Comparison of ENCODE assay signal across 29 cellular contexts in genomic region chr5:124842725-124843595, GRCh38.
DNase-seq lines count a peak whose midpoint lies in the region; ATAC-seq and TF ChIP-seq lines count a peak whose summit lies in the region.
"Had no signal": no experiment of that assay in that cellular context is flagged by ENCODE, and none has a peak within 500 bp of the region (broad histone marks: within the 10 kb centered on the region; RNA-seq: fewer than 3 reads in every experiment).

No MANE protein-coding gene starts in this region.

- H3K27me3 Mint-ChIP-seq in osteocyte (ENCODE audit: unreplicated experiment) (no peaks in the 10 kb centered on the region), Caco-2 (ENCODE audit: insufficient read depth, unreplicated experiment) (no peaks in the 10 kb centered on the region)
- no peaks in the 10 kb centered on the region for H3K27me3 Mint-ChIP-seq in activated CD8-positive, alpha-beta T cell treated with anti-CD3 and anti-CD28 coated beads, Interleukin-2, amount 10 ng/mL, durations not matched to agents 7 days and 5 days (ENCODE audit: low read depth)
- H3K27me3 Mint-ChIP-seq: activated CD4-positive, alpha-beta T cell treated with anti-CD3 and anti-CD28 coated beads, Interleukin-2, amount 10 ng/mL, durations not matched to agents 7 days and 5 days; effector memory CD8-positive, alpha-beta T cell; stimulated activated memory B cell treated with anti-CD40 and anti-IgM and Interleukin-4, amounts not matched to agents 10 μg/mL and 1 μg/mL and 100 μg/mL, for 72 hours had no signal

- no TSS peak for BruUV-seq in Caco-2 (replicated peaks; lab: Mats Ljungman, UMichigan)

- TF ChIP-seq CTCF in RWPE1 (conservative IDR thresholded peaks at IDR 0.05; ENCODE audit: low read depth) (no peak), coronary artery (IDR thresholded peaks at IDR 0.05) (no peak), right atrium auricular region (IDR thresholded peaks at IDR 0.05) (no peak), osteocyte (IDR thresholded peaks at IDR 0.05) (no peak), Caco-2 (IDR thresholded peaks at IDR 0.05; ENCODE audit: insufficient read depth in 1 of 2, low read depth in 1 of 2, low read length in 1 of 2, severe bottlenecking in 1 of 2, unreplicated experiment in 1 of 2) (no peak)

- ATAC-seq in activated CD8-positive, alpha-beta T cell treated with anti-CD3 and anti-CD28 coated beads, Interleukin-2, amount 10 ng/mL, durations not matched to agents 7 days and 5 days: no peak
- no peak for ATAC-seq in HG03196 (IDR thresholded peaks at IDR 0.05; ENCODE audit: unreplicated experiment)
- no peak for ATAC-seq in HG03159 (IDR thresholded peaks at IDR 0.05; ENCODE audit: unreplicated experiment)
- ATAC-seq: effector memory CD8-positive, alpha-beta T cell; naive thymus-derived CD8-positive, alpha-beta T cell; stimulated activated memory B cell treated with anti-CD40 and anti-IgM and Interleukin-4, amounts not matched to agents 10 μg/mL and 1 μg/mL and 100 μg/mL, for 72 hours had no signal

- no peak overlapping the region for H3K4me3 ChIP-seq in coronary artery
- H3K4me3 ChIP-seq in right atrium auricular region: no peak overlapping the region
- no peak overlapping the region for H3K4me3 ChIP-seq in Caco-2 (ENCODE audit: low read depth, low read length)
- H3K4me3 ChIP-seq: BLaER1 treated with 17β-estradiol and CSF1 and Interleukin-3, amounts not matched to agents 10 nM and 100 nM; sigmoid colon had no signal

- POLR2A ChIA-PET in RWPE1 (lab: Yijun Ruan, JAX; ENCODE audit: low non-redundant PET) (no interaction called here), Caco-2 (lab: Charles Lee) (no interaction called here)
- POLR2A ChIA-PET in activated CD8-positive, alpha-beta T cell treated with anti-CD3 and anti-CD28 coated beads, Interleukin-2, amount 10 ng/mL, durations not matched to agents 7 days and 5 days (lab: Charles Lee): interaction anchor here (0.6 kb wide), 1 partner anchor 34 kb away, joined by 3 read pairs; no protein-coding TSS in a partner anchor

- peaks cover 5% of the 10 kb centered on the region for H3K9me3 Mint-ChIP-seq in osteocyte (ENCODE audit: unreplicated experiment)
- H3K9me3 Mint-ChIP-seq in Caco-2 (ENCODE audit: unreplicated experiment): no peaks in the 10 kb centered on the region
- H3K9me3 Mint-ChIP-seq in activated CD8-positive, alpha-beta T cell treated with anti-CD3 and anti-CD28 coated beads, Interleukin-2, amount 10 ng/mL, durations not matched to agents 7 days and 5 days (ENCODE audit: insufficient read depth): no peaks in the 10 kb centered on the region
- H3K9me3 Mint-ChIP-seq: activated CD4-positive, alpha-beta T cell treated with anti-CD3 and anti-CD28 coated beads, Interleukin-2, amount 10 ng/mL, durations not matched to agents 7 days and 5 days; stimulated activated memory B cell treated with anti-CD40 and anti-IgM and Interleukin-4, amounts not matched to agents 10 μg/mL and 1 μg/mL and 100 μg/mL, for 72 hours had no signal

- CTCF ChIA-PET in RWPE1 (lab: Yijun Ruan, JAX) (interaction anchor here (0.6 kb wide), 1 partner anchor 229 kb away, joined by 3 read pairs; no protein-coding TSS in a partner anchor), Caco-2 (lab: Charles Lee) (no interaction called here)
- CTCF ChIA-PET in activated CD8-positive, alpha-beta T cell treated with anti-CD3 and anti-CD28 coated beads, Interleukin-2, amount 10 ng/mL, durations not matched to agents 7 days and 5 days (lab: Charles Lee): no interaction called here

- H3K4me1 Mint-ChIP-seq in osteocyte (ENCODE audit: unreplicated experiment) (peaks cover 43% of the 10 kb centered on the region), Caco-2 (ENCODE audit: low read depth, unreplicated experiment) (no peaks in the 10 kb centered on the region)
- H3K4me1 Mint-ChIP-seq in activated CD8-positive, alpha-beta T cell treated with anti-CD3 and anti-CD28 coated beads, Interleukin-2, amount 10 ng/mL, durations not matched to agents 7 days and 5 days (ENCODE audit: low read depth): no peaks in the 10 kb centered on the region
- H3K4me1 Mint-ChIP-seq: activated CD4-positive, alpha-beta T cell treated with anti-CD3 and anti-CD28 coated beads, Interleukin-2, amount 10 ng/mL, durations not matched to agents 7 days and 5 days; naive thymus-derived CD8-positive, alpha-beta T cell had no signal

- no peak for DNase-seq in RWPE1 (ENCODE audit: low spot score)
- peak; percentile 78 for DNase-seq in coronary artery (ENCODE audit: low spot score)
- peak; percentile 73 for DNase-seq in right atrium auricular region (ENCODE audit: low spot score)
- no peak for DNase-seq in osteocyte (ENCODE audit: extremely low spot score, unreplicated experiment)
- DNase-seq in Caco-2: no peak
- no peak for DNase-seq in activated CD8-positive, alpha-beta T cell treated with anti-CD3 and anti-CD28 coated beads, Interleukin-2, amount 10 ng/mL, durations not matched to agents 7 days and 5 days
- DNase-seq: activated CD4-positive, alpha-beta T cell treated with anti-CD3 and anti-CD28 coated beads, Interleukin-2, amount 10 ng/mL, durations not matched to agents 7 days and 5 days; activated naive CD4-positive, alpha-beta T cell treated with Interleukin-2 at 50 U/mL for 16 hours; amniotic stem cell; cortex of kidney; DMS53; effector memory CD8-positive, alpha-beta T cell; GDM1; HCEC 1CT; hippocampal formation; KBM-7; MM.1S; naive thymus-derived CD8-positive, alpha-beta T cell; NCI-H1436; NCI-H2081 treated with DMSO at 0.1 percent for 48 hours; NCI-H774; posterior cingulate gyrus; sigmoid colon; stimulated activated CD4-positive, alpha-beta T cell treated with anti-CD3 and anti-CD28 coated beads, Interleukin-4, amount 100 ng/mL, for 4 hours had no signal

- intact Hi-C loops in Caco-2 (cut with micrococcal nuclease; ENCODE audit: unreplicated experiment): no loop called here

- H3K27ac Mint-ChIP-seq in osteocyte (ENCODE audit: unreplicated experiment) (peak overlapping the region; percentile 79), Caco-2 (ENCODE audit: unreplicated experiment) (no peak overlapping the region)
- no peak overlapping the region for H3K27ac Mint-ChIP-seq in activated CD8-positive, alpha-beta T cell treated with anti-CD3 and anti-CD28 coated beads, Interleukin-2, amount 10 ng/mL, durations not matched to agents 7 days and 5 days
- H3K27ac Mint-ChIP-seq: activated CD4-positive, alpha-beta T cell treated with anti-CD3 and anti-CD28 coated beads, Interleukin-2, amount 10 ng/mL, durations not matched to agents 7 days and 5 days; effector memory CD8-positive, alpha-beta T cell; naive thymus-derived CD8-positive, alpha-beta T cell; stimulated activated memory B cell treated with anti-CD40 and anti-IgM and Interleukin-4, amounts not matched to agents 10 μg/mL and 1 μg/mL and 100 μg/mL, for 72 hours had no signal

- H3K27ac ChIP-seq in RWPE1: peak overlapping the region; percentile 42; the same call in 1 of the 2 replicates
- peak overlapping the region in 1 of 2 donors; percentile 77 for H3K27ac ChIP-seq in coronary artery
- H3K27ac ChIP-seq in right atrium auricular region: peak overlapping the region in 1 of 2 donors; percentile 42
- H3K27ac ChIP-seq: BLaER1 treated with 17β-estradiol and CSF1 and Interleukin-3, amounts not matched to agents 10 nM and 100 nM; sigmoid colon; VCaP had no signal

- H3K27me3 ChIP-seq in right atrium auricular region (no peaks in the 10 kb centered on the region), Caco-2 (replicated peaks; ENCODE audit: control insufficient read depth, insufficient read depth, low read length) (no peaks in the 10 kb centered on the region)
- H3K27me3 ChIP-seq: BLaER1 treated with 17β-estradiol and CSF1 and Interleukin-3, amounts not matched to agents 10 nM and 100 nM; sigmoid colon had no signal

- no peaks in the 10 kb centered on the region for H3K4me1 ChIP-seq in right atrium auricular region
- no peaks in the 10 kb centered on the region; the same call in 1 of the 2 replicates for H3K4me1 ChIP-seq in Caco-2
- H3K4me1 ChIP-seq: BLaER1 treated with 17β-estradiol and CSF1 and Interleukin-3, amounts not matched to agents 10 nM and 100 nM had no signal

- H3K36me3 ChIP-seq in right atrium auricular region (no peaks in the 10 kb centered on the region), Caco-2 (ENCODE audit: control insufficient read depth, insufficient read depth, low read length) (no peaks in the 10 kb centered on the region)
- H3K36me3 ChIP-seq: BLaER1 treated with 17β-estradiol and CSF1 and Interleukin-3, amounts not matched to agents 10 nM and 100 nM; sigmoid colon had no signal

- H3K4me3 Mint-ChIP-seq in osteocyte (ENCODE audit: unreplicated experiment): no peak overlapping the region
- no peak overlapping the region for H3K4me3 Mint-ChIP-seq in Caco-2 (ENCODE audit: unreplicated experiment)
- no peak overlapping the region for H3K4me3 Mint-ChIP-seq in activated CD8-positive, alpha-beta T cell treated with anti-CD3 and anti-CD28 coated beads, Interleukin-2, amount 10 ng/mL, durations not matched to agents 7 days and 5 days
- H3K4me3 Mint-ChIP-seq: activated CD4-positive, alpha-beta T cell treated with anti-CD3 and anti-CD28 coated beads, Interleukin-2, amount 10 ng/mL, durations not matched to agents 7 days and 5 days; effector memory CD8-positive, alpha-beta T cell; naive thymus-derived CD8-positive, alpha-beta T cell; stimulated activated memory B cell treated with anti-CD40 and anti-IgM and Interleukin-4, amounts not matched to agents 10 μg/mL and 1 μg/mL and 100 μg/mL, for 72 hours had no signal

- H3K9me3 ChIP-seq in right atrium auricular region (no peaks in the 10 kb centered on the region), Caco-2 (no peaks in the 10 kb centered on the region)
- H3K9me3 ChIP-seq: sigmoid colon had no signal

- peaks cover 2% of the 10 kb centered on the region for H3K36me3 Mint-ChIP-seq in osteocyte (ENCODE audit: unreplicated experiment)
- no peaks in the 10 kb centered on the region for H3K36me3 Mint-ChIP-seq in Caco-2 (ENCODE audit: insufficient read depth, unreplicated experiment)
- H3K36me3 Mint-ChIP-seq in activated CD8-positive, alpha-beta T cell treated with anti-CD3 and anti-CD28 coated beads, Interleukin-2, amount 10 ng/mL, durations not matched to agents 7 days and 5 days (ENCODE audit: low read depth): no peaks in the 10 kb centered on the region
- H3K36me3 Mint-ChIP-seq: stimulated activated memory B cell treated with anti-CD40 and anti-IgM and Interleukin-4, amounts not matched to agents 10 μg/mL and 1 μg/mL and 100 μg/mL, for 72 hours had no signal

Comparison
In these comparisons a context has a peak if more than half of its experiments do, and no peak if none do; other contexts are left out.
1. DNase-seq: peak in coronary artery (single experiment) and right atrium auricular region (single experiment); none in RWPE1 (single experiment), osteocyte (single experiment), Caco-2 (0 of 2) and activated CD8-positive, alpha-beta T cell treated with anti-CD3 and anti-CD28 coated beads, Interleukin-2, amount 10 ng/mL, durations not matched to agents 7 days and 5 days (single experiment).